ENCODE assay signal across 25 cellular contexts in the genomic region with DNA sequence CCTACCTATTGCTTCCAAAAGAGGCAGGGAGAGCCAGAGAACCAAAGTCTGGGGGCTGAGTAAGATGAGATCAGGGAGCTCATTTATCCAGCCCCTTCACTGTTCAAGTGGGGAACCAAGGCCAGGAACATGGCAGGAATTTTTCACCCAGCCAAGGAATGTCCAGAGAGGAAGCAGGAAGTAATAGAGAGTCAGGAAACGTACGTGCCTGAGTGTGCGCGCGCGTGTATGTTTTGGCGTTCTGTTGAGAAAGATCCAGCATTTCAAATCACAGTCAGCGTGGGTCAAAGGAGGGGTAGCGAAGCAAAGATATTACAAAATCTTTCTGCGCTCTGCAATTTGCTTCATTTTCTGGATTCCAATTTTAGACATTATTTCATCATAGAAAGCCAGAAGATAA. TPM values are rescaled to one million over a fixed set of nuclear protein-coding genes. Genes with fewer than 3 reads are reported as not detected.
"Had no signal": no experiment of that assay in that cellular context is flagged by ENCODE, and none has a peak within 500 bp of the region (broad histone marks: within the 10 kb centered on the region; RNA-seq: fewer than 3 reads in every experiment).

No MANE protein-coding gene starts in this region.

- ATAC-seq: activated CD4-positive, CD25-positive, alpha-beta regulatory T cell treated with anti-CD3 and anti-CD28 coated beads, Interleukin-2, amount 50 U/mL, for 24 hours; activated CD8-positive, alpha-beta T cell treated with anti-CD3 and anti-CD28 coated beads, Interleukin-2, amount 10 ng/mL, durations not matched to agents 7 days and 5 days; K562; SK-N-SH treated with all-trans-retinoic acid at 6 μM for 48 hours had no signal

- H3K4me3 Mint-ChIP-seq: activated CD8-positive, alpha-beta T cell treated with anti-CD3 and anti-CD28 coated beads, Interleukin-2, amount 10 ng/mL, durations not matched to agents 7 days and 5 days; activated naive CD8-positive, alpha-beta T cell treated with anti-CD3 and anti-CD28 coated beads, Interleukin-2, amount 10 ng/mL, durations not matched to agents 7 days and 5 days; T-helper 1 cell treated with Interleukin-12 subunit alpha and Interleukin-12 subunit beta and Interleukin-4 antibody, amounts not matched to agents 30 μg/mL and 1 μg/mL, for 36 hours had no signal

- H3K27me3 ChIP-seq: Peyer's patch had no signal

- FAIRE-seq: K562 had no signal

- DNase-seq: activated CD4-positive, alpha-beta T cell treated with anti-CD3 and anti-CD28 coated beads for 4 hours; activated CD4-positive, alpha-beta T cell treated with anti-CD3 and anti-CD28 coated beads, Interleukin-2, amount 50 U/mL, for 4 hours; activated CD8-positive, alpha-beta memory T cell treated with anti-CD3 and anti-CD28 coated beads, Interleukin-2, amount 50 U/mL, for 48 hours; activated CD8-positive, alpha-beta T cell treated with anti-CD3 and anti-CD28 coated beads, Interleukin-2, amount 10 ng/mL, durations not matched to agents 7 days and 5 days; activated naive CD4-positive, alpha-beta T cell treated with anti-CD3 and anti-CD28 coated beads, Interleukin-2, amount 50 U/mL, for 16 hours; activated naive CD8-positive, alpha-beta T cell treated with anti-CD3 and anti-CD28 coated beads, Interleukin-2, amount 10 ng/mL, durations not matched to agents 7 days and 5 days; activated T-cell treated with anti-CD3 and anti-CD28 coated beads, Interleukin-2, amount 50 U/mL, for 1 hour; adrenal gland; anterior cingulate cortex; MM.1S; NCI-H1105; NCI-H1436; NCI-H1694 treated with DMSO at 0.1 percent for 48 hours; NCI-H2081; NCI-H446 treated with DMSO at 0.1 percent for 48 hours; NCI-H526; NCI-H82; Peyer's patch; Right ventricle myocardium superior had no signal

- H3K9me3 Mint-ChIP-seq: activated naive CD8-positive, alpha-beta T cell treated with anti-CD3 and anti-CD28 coated beads, Interleukin-2, amount 10 ng/mL, durations not matched to agents 7 days and 5 days; T-helper 1 cell treated with Interleukin-12 subunit alpha and Interleukin-12 subunit beta and Interleukin-4 antibody, amounts not matched to agents 30 μg/mL and 1 μg/mL, for 36 hours had no signal

- H3K36me3 Mint-ChIP-seq: activated naive CD8-positive, alpha-beta T cell treated with anti-CD3 and anti-CD28 coated beads, Interleukin-2, amount 10 ng/mL, durations not matched to agents 7 days and 5 days had no signal

- H3K27ac ChIP-seq: adrenal gland, Peyer's patch, RWPE1, SJSA1 had no signal

- H3K9me3 ChIP-seq: adrenal gland, Peyer's patch, SJSA1 had no signal

- H3K27ac Mint-ChIP-seq: activated CD8-positive, alpha-beta T cell treated with anti-CD3 and anti-CD28 coated beads, Interleukin-2, amount 10 ng/mL, durations not matched to agents 7 days and 5 days; activated naive CD8-positive, alpha-beta T cell treated with anti-CD3 and anti-CD28 coated beads, Interleukin-2, amount 10 ng/mL, durations not matched to agents 7 days and 5 days; T-helper 1 cell treated with Interleukin-12 subunit alpha and Interleukin-12 subunit beta and Interleukin-4 antibody, amounts not matched to agents 30 μg/mL and 1 μg/mL, for 36 hours had no signal

- H3K4me1 ChIP-seq: adrenal gland, Peyer's patch, SJSA1 had no signal

- H3K4me3 ChIP-seq: adrenal gland, K562, Peyer's patch, SJSA1 had no signal

- H3K4me1 Mint-ChIP-seq: activated naive CD8-positive, alpha-beta T cell treated with anti-CD3 and anti-CD28 coated beads, Interleukin-2, amount 10 ng/mL, durations not matched to agents 7 days and 5 days had no signal

- H3K36me3 ChIP-seq: adrenal gland, Peyer's patch, SJSA1 had no signal

RNA-seq across cellular contexts. Expression of a gene that starts 41.9 kb away (rescaled TPM):
- total RNA-seq: activated CD8-positive, alpha-beta T cell treated with anti-CD3 and anti-CD28 coated beads, Interleukin-2, amount 10 ng/mL, durations not matched to agents 7 days and 5 days; activated naive CD8-positive, alpha-beta T cell treated with anti-CD3 and anti-CD28 coated beads, Interleukin-2, amount 10 ng/mL, durations not matched to agents 7 days and 5 days; K562 had no signal
- polyA plus RNA-seq: K562 had no signal
